24 cellular contexts compared by ENCODE assay signal in the genomic region with DNA sequence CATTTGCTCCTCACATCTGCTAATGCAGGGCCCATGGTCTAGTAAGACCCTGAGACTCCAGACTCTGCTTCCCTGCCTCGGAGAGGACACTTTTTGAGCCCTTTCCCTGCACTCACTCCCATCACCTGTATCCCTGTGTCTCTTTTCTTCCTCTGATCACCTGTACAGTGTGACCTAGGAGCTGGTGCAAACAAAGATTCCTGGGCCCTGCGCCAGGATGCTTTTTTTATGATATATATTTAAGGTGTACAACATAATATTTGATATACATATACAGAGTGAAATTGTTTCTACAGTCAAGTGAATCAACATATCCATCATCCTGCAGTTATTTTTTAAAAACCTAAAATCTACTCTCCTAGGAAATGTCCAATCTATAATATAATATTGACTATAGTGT.
"Had no signal": no experiment of that assay in that cellular context is flagged by ENCODE, and none has a peak within 500 bp of the region (broad histone marks: within the 10 kb centered on the region; RNA-seq: fewer than 3 reads in every experiment).

No MANE protein-coding gene starts in this region.

- ATAC-seq: psoas muscle; right cardiac atrium; right lobe of liver; stimulated activated effector memory CD8-positive, alpha-beta T cell treated with anti-CD3 and anti-CD28 coated beads, Interleukin-12 subunit alpha, Interleukin-12 subunit beta, amount 100 ng/mL, for 72 hours; stimulated activated naive B cell treated with anti-CD40 and anti-IgM and Interleukin-4, amounts not matched to agents 10 μg/mL and 1 μg/mL and 100 μg/mL, for 72 hours had no signal

- H3K9me3 ChIP-seq: ovary, psoas muscle, right lobe of liver, sigmoid colon, stomach, thoracic aorta, thyroid gland, tibial nerve, upper lobe of left lung, vagina had no signal

- H3K36me3 ChIP-seq: neural progenitor cell, ovary, right lobe of liver, sigmoid colon, stomach, thoracic aorta, thyroid gland, tibial nerve, upper lobe of left lung, vagina had no signal

- H3K4me1 ChIP-seq: right lobe of liver, sigmoid colon, stomach, tibial nerve, upper lobe of left lung had no signal

- H3K4me3 ChIP-seq: neural progenitor cell, ovary, psoas muscle, right lobe of liver, sigmoid colon, stomach, thoracic aorta, thyroid gland, tibial nerve, upper lobe of left lung, vagina had no signal

- DNase-seq: occipital lobe; ovary; posterior cingulate gyrus; psoas muscle; right cardiac atrium; right lobe of liver; sigmoid colon; small intestine; stimulated activated CD4-positive, alpha-beta T cell treated with anti-CD3 and anti-CD28 coated beads, Interleukin-15, amount 100 ng/mL, for 24 hours; stimulated activated CD4-positive, alpha-beta T cell treated with anti-CD3 and anti-CD28 coated beads, Interleukin-2, amount 100 ng/mL, for 24 hours; stimulated activated CD4-positive, alpha-beta T cell treated with anti-CD3 and anti-CD28 coated beads, Interleukin-2, amount 100 ng/mL, for 48 hours; stimulated activated CD4-positive, alpha-beta T cell treated with anti-CD3 and anti-CD28 coated beads, Interleukin-4, amount 100 ng/mL, for 24 hours; stimulated activated naive B cell treated with anti-CD40 and anti-IgM and Interleukin-4, amounts not matched to agents 10 μg/mL and 1 μg/mL and 100 μg/mL, for 72 hours; stimulated activated naive CD4-positive, alpha-beta T cell treated with Interleukin-2 at 50 U/mL for 16 hours; stomach; thyroid gland; trophoblast cell; upper lobe of left lung had no signal

- H3K27ac ChIP-seq: neural progenitor cell, ovary, parathyroid adenoma, psoas muscle, right lobe of liver, sigmoid colon, stomach, thoracic aorta, thyroid gland, tibial nerve, upper lobe of left lung, vagina had no signal

- H3K27me3 ChIP-seq: neural progenitor cell, ovary, right lobe of liver, sigmoid colon, stomach, thyroid gland, tibial nerve, upper lobe of left lung, vagina had no signal
